Comparison of ENCODE assay signal across 38 cellular contexts in genomic region chr4:27288496-27288895, GRCh38.
"Had no signal": no experiment of that assay in that cellular context is flagged by ENCODE, and none has a peak within 500 bp of the region (broad histone marks: within the 10 kb centered on the region; RNA-seq: fewer than 3 reads in every experiment).

No MANE protein-coding gene starts in this region.

- H3K4me3 Mint-ChIP-seq: activated CD4-positive, alpha-beta T cell treated with anti-CD3 and anti-CD28 coated beads, Interleukin-2, amount 10 ng/mL, durations not matched to agents 24 days and 14 days; activated CD8-positive, alpha-beta T cell treated with anti-CD3 and anti-CD28 coated beads for 36 hours; activated naive CD8-positive, alpha-beta T cell treated with anti-CD3 and anti-CD28 coated beads for 36 hours; activated T-cell treated with anti-CD3 and anti-CD28 coated beads, Interleukin-2, amount 50 U/mL, for 72 hours; activated T-helper 17 cell treated with anti-CD3 and anti-CD28 coated beads, Interleukin-2, amount 50 U/mL, for 72 hours; central memory CD8-positive, alpha-beta T cell had no signal

- H3K4me1 Mint-ChIP-seq: activated CD4-positive, alpha-beta T cell treated with anti-CD3 and anti-CD28 coated beads, Interleukin-2, amount 10 ng/mL, durations not matched to agents 24 days and 14 days; activated naive CD8-positive, alpha-beta T cell treated with anti-CD3 and anti-CD28 coated beads for 36 hours; activated T-helper 17 cell treated with anti-CD3 and anti-CD28 coated beads, Interleukin-2, amount 50 U/mL, for 72 hours; central memory CD8-positive, alpha-beta T cell had no signal

- H3K36me3 ChIP-seq: brain microvascular endothelial cell, cardiac muscle cell, MG63, WERI-Rb-1 had no signal

- ATAC-seq: activated CD8-positive, alpha-beta T cell treated with anti-CD3 and anti-CD28 coated beads for 36 hours; activated T-cell treated with anti-CD3 and anti-CD28 coated beads, Interleukin-2, amount 50 U/mL, for 72 hours; activated T-helper 17 cell treated with anti-CD3 and anti-CD28 coated beads, Interleukin-2, amount 50 U/mL, for 72 hours; Right ventricle myocardium inferior; SK-N-SH treated with all-trans-retinoic acid at 6 μM for 48 hours had no signal

- H3K9me3 ChIP-seq: MG63 had no signal

- H3K4me3 ChIP-seq: cardiac muscle cell, MG63, PC-9 had no signal

- H2AFZ ChIP-seq: PC-9 had no signal

- H3K27me3 Mint-ChIP-seq: activated CD4-positive, alpha-beta T cell treated with anti-CD3 and anti-CD28 coated beads, Interleukin-2, amount 10 ng/mL, durations not matched to agents 24 days and 14 days; activated CD8-positive, alpha-beta T cell treated with anti-CD3 and anti-CD28 coated beads for 36 hours; activated naive CD8-positive, alpha-beta T cell treated with anti-CD3 and anti-CD28 coated beads for 36 hours; activated T-helper 17 cell treated with anti-CD3 and anti-CD28 coated beads, Interleukin-2, amount 50 U/mL, for 72 hours; central memory CD8-positive, alpha-beta T cell had no signal

- H3K4me2 ChIP-seq: PC-9 had no signal

- H3K36me3 Mint-ChIP-seq: activated naive CD8-positive, alpha-beta T cell treated with anti-CD3 and anti-CD28 coated beads for 36 hours had no signal

- H3K27me3 ChIP-seq: brain microvascular endothelial cell, cardiac muscle cell, MG63 had no signal

- FAIRE-seq: RCC 7860, TTC549 had no signal

- H3K27ac ChIP-seq: brain microvascular endothelial cell, cardiac muscle cell, PC-9, RWPE1, WERI-Rb-1 had no signal

- H3K9me3 Mint-ChIP-seq: activated CD4-positive, alpha-beta T cell treated with anti-CD3 and anti-CD28 coated beads, Interleukin-2, amount 10 ng/mL, durations not matched to agents 24 days and 14 days; activated CD8-positive, alpha-beta T cell treated with anti-CD3 and anti-CD28 coated beads for 36 hours; activated naive CD8-positive, alpha-beta T cell treated with anti-CD3 and anti-CD28 coated beads for 36 hours had no signal

- H3K27ac Mint-ChIP-seq: activated CD4-positive, alpha-beta T cell treated with anti-CD3 and anti-CD28 coated beads, Interleukin-2, amount 10 ng/mL, durations not matched to agents 24 days and 14 days; activated CD8-positive, alpha-beta T cell treated with anti-CD3 and anti-CD28 coated beads for 36 hours; activated naive CD8-positive, alpha-beta T cell treated with anti-CD3 and anti-CD28 coated beads for 36 hours; activated T-cell treated with anti-CD3 and anti-CD28 coated beads, Interleukin-2, amount 50 U/mL, for 72 hours; activated T-helper 17 cell treated with anti-CD3 and anti-CD28 coated beads, Interleukin-2, amount 50 U/mL, for 72 hours had no signal

- DNase-seq: activated CD4-positive, alpha-beta T cell treated with anti-CD3 and anti-CD28 coated beads, Interleukin-2, amount 10 ng/mL, durations not matched to agents 24 days and 14 days; activated CD4-positive, alpha-beta T cell treated with anti-CD3 and anti-CD28 coated beads, Interleukin-2, amount 50 U/mL, for 4 hours; activated CD8-positive, alpha-beta T cell treated with anti-CD3 and anti-CD28 coated beads for 36 hours; activated effector memory CD4-positive, alpha-beta T cell treated with anti-CD3 and anti-CD28 coated beads, Interleukin-2, amount 50 U/mL, for 16 hours; activated naive CD4-positive, alpha-beta T cell; activated naive CD4-positive, alpha-beta T cell treated with anti-CD3 and anti-CD28 coated beads, Interleukin-2, amount 50 U/mL, for 16 hours; activated naive CD8-positive, alpha-beta T cell treated with anti-CD3 and anti-CD28 coated beads for 36 hours; activated T-cell treated with anti-CD3 and anti-CD28 coated beads, Interleukin-2, amount 50 U/mL, for 1 hour; activated T-cell treated with anti-CD3 and anti-CD28 coated beads, Interleukin-2, amount 50 U/mL, for 72 hours; amniotic stem cell; aorta; brain microvascular endothelial cell; KG1; MG63; NCI-H1048; NCI-H1105 treated with DMSO at 0.1 percent for 48 hours; NCI-H1436 treated with DMSO at 0.1 percent for 48 hours; NCI-H1694 treated with DMSO at 0.1 percent for 48 hours; NCI-H2029; NCI-H2171; NCI-H510A; NCI-H526; NCI-H748 treated with DMSO at 0.1 percent for 48 hours; NK-92 treated with Interleukin-12 subunit alpha and Interleukin-12 subunit beta, amount 100 ng/mL, for 24 hours; PC-9; SIG-M5; SW 1271; T-helper 1 cell; T1000; WERI-Rb-1 had no signal
